In the genomic region with DNA sequence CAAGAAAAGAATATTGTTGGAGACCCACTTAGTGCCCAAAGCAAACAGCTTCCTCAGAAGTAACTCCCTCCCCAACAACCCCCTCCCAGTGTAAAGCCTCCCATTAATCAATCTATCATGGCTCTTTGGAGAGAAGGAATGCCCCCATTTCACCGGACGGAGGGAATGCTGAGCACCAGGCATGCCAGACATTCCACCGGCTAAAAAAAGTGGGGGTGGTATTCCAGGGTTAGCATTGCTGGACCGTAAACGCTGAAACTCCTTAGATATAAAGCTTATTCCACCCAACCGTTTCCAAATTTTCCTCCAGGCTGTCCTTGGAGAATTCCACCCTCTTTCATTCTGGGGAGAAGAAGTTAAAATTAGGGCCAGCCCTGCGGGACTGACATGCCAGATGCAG, we compare ENCODE assay signal across 11 cellular contexts. TPM values are rescaled to one million over a fixed set of nuclear protein-coding genes. Genes with fewer than 3 reads are reported as not detected.
DNase-seq lines count a peak whose midpoint lies in the region; ATAC-seq and TF ChIP-seq lines count a peak whose summit lies in the region.
"Had no signal": no experiment of that assay in that cellular context is flagged by ENCODE, and none has a peak within 500 bp of the region (broad histone marks: within the 10 kb centered on the region; RNA-seq: fewer than 3 reads in every experiment).

No MANE protein-coding gene starts in this region.

- no peak overlapping the region for H3K18ac ChIP-seq in trophoblast cell (ENCODE audit: low read length)

- H3K23ac ChIP-seq in trophoblast cell (ENCODE audit: low read length): no peak overlapping the region

- peaks cover 2% of the 10 kb centered on the region for H3K79me1 ChIP-seq in trophoblast cell (ENCODE audit: low read length)

- H4K8ac ChIP-seq in trophoblast cell (ENCODE audit: low read depth, low read length): no peak overlapping the region

- no peak overlapping the region for H3K4me3 Mint-ChIP-seq in activated CD4-positive, alpha-beta T cell treated with anti-CD3 and anti-CD28 coated beads, Interleukin-2, amount 10 ng/mL, durations not matched to agents 7 days and 5 days

- H3K36me3 Mint-ChIP-seq in activated CD4-positive, alpha-beta T cell treated with anti-CD3 and anti-CD28 coated beads, Interleukin-2, amount 10 ng/mL, durations not matched to agents 7 days and 5 days (ENCODE audit: low read depth): peaks cover under 1% of the 10 kb centered on the region
- H3K36me3 Mint-ChIP-seq: CD4-positive, CD25-positive, alpha-beta regulatory T cell; T-cell had no signal

- no peak overlapping the region for H2BK5ac ChIP-seq in trophoblast cell (ENCODE audit: low read depth, low read length, poor library complexity)

- H2AK5ac ChIP-seq in trophoblast cell (ENCODE audit: low read length): no peak overlapping the region

- peak overlapping the region; percentile 13 to 61 for H3K27ac ChIP-seq in ascending aorta
- H3K27ac ChIP-seq in trophoblast cell (ENCODE audit: low read depth, low read length): no peak overlapping the region

- H3K14ac ChIP-seq in trophoblast cell (ENCODE audit: low read length): no peak overlapping the region

- H4K91ac ChIP-seq in trophoblast cell (ENCODE audit: low read depth, low read length): no peak overlapping the region

- peaks cover under 1% of the 10 kb centered on the region for H3K9me3 Mint-ChIP-seq in activated CD4-positive, alpha-beta T cell treated with anti-CD3 and anti-CD28 coated beads, Interleukin-2, amount 10 ng/mL, durations not matched to agents 7 days and 5 days

- H3K4me1 Mint-ChIP-seq in activated CD4-positive, alpha-beta T cell treated with anti-CD3 and anti-CD28 coated beads, Interleukin-2, amount 10 ng/mL, durations not matched to agents 7 days and 5 days: peaks cover 7% of the 10 kb centered on the region

- POLR2A ChIA-PET in activated CD4-positive, alpha-beta T cell treated with anti-CD3 and anti-CD28 coated beads, Interleukin-2, amount 10 ng/mL, durations not matched to agents 7 days and 5 days (lab: Charles Lee): no interaction called here

- H3K4me2 ChIP-seq in trophoblast cell (ENCODE audit: low read length): peak overlapping the region; percentile 76

- H3K36me3 ChIP-seq in ascending aorta (no peaks in the 10 kb centered on the region), iPS-15b (ENCODE audit: control insufficient read depth, insufficient read depth, low read length) (no peaks in the 10 kb centered on the region), trophoblast cell (ENCODE audit: control insufficient read depth in 1 of 2, insufficient read depth in 2 of 2, low read length in 2 of 2) (no peaks in the 10 kb centered on the region)

- no peak overlapping the region for H2BK12ac ChIP-seq in trophoblast cell (ENCODE audit: low read length)

- H2BK120ac ChIP-seq in trophoblast cell (ENCODE audit: insufficient read depth, low read length, poor library complexity): no peak overlapping the region

- no peak overlapping the region for H2AFZ ChIP-seq in trophoblast cell (ENCODE audit: insufficient read depth, low read length, poor library complexity)

- no peaks in the 10 kb centered on the region for H3K79me2 ChIP-seq in trophoblast cell (ENCODE audit: control insufficient read depth, insufficient read depth, low read length, poor library complexity)

- peak overlapping the region; percentile 60 for H3K4me3 ChIP-seq in AG10803 (ENCODE audit: low read length)
- H3K4me3 ChIP-seq in ascending aorta: peak overlapping the region; percentile 62 to 85
- H3K4me3 ChIP-seq in iPS-15b (ENCODE audit: low read depth, low read length): peak overlapping the region; percentile 81
- peak overlapping the region; percentile 64 for H3K4me3 ChIP-seq in trophoblast cell (ENCODE audit: low read depth, low read length)

- CTCF ChIA-PET in activated CD4-positive, alpha-beta T cell treated with anti-CD3 and anti-CD28 coated beads, Interleukin-2, amount 10 ng/mL, durations not matched to agents 7 days and 5 days (lab: Charles Lee): no interaction called here

- no peak overlapping the region for H4K12ac ChIP-seq in trophoblast cell (ENCODE audit: low read depth, low read length)

- TF ChIP-seq CTCF in AG10803 (conservative IDR thresholded peaks at IDR 0.05; ENCODE audit: low read length) (no peak), ascending aorta (IDR thresholded peaks at IDR 0.05) (no peak)

- no CpG with 5 or more reads among the region's 7 CpGs for WGBS in trophoblast cell (ENCODE audit: extremely low coverage, insufficient coverage, insufficient read length)

- H3K9me3 ChIP-seq in ascending aorta: no peaks in the 10 kb centered on the region
- H3K9me3 ChIP-seq in iPS-15b (ENCODE audit: control insufficient read depth, insufficient read depth, low read length): peaks cover 2% of the 10 kb centered on the region
- peaks cover 2% of the 10 kb centered on the region for H3K9me3 ChIP-seq in trophoblast cell (ENCODE audit: insufficient read depth, low read depth, low read length)

- DNase-seq in AG10803 (ENCODE audit: low read depth) (no peak), ascending aorta (ENCODE audit: low spot score in 2 of 2) (no peak), trophoblast cell (peak in 1 of 2 donors; percentile 40), NCI-H2029 treated with DMSO at 0.1 percent for 48 hours (lab: John Stamatoyannopoulos, UW) (no peak), OCI-M2 (lab: John Stamatoyannopoulos, UW; ENCODE audit: unreplicated experiment) (no peak)
- DNase-seq in activated CD4-positive, alpha-beta T cell treated with anti-CD3 and anti-CD28 coated beads, Interleukin-2, amount 10 ng/mL, durations not matched to agents 7 days and 5 days: no peak
- DNase-seq: CD4-positive, CD25-positive, alpha-beta regulatory T cell; NCI-H226; T-cell had no signal

- H3K9ac ChIP-seq in iPS-15b (ENCODE audit: low read depth, low read length) (no peak overlapping the region), trophoblast cell (ENCODE audit: low read length) (no peak overlapping the region)

- ATAC-seq in GM21825 (IDR thresholded peaks at IDR 0.05; ENCODE audit: unreplicated experiment): no peak

- H3K27me3 Mint-ChIP-seq in activated CD4-positive, alpha-beta T cell treated with anti-CD3 and anti-CD28 coated beads, Interleukin-2, amount 10 ng/mL, durations not matched to agents 7 days and 5 days: peaks cover 42% of the 10 kb centered on the region

- no peak overlapping the region for H3K4ac ChIP-seq in trophoblast cell (ENCODE audit: low read depth, low read length)

- H3K4me1 ChIP-seq in ascending aorta (peaks cover 1 to 15% of the 10 kb centered on the region in 2 donors), iPS-15b (ENCODE audit: control insufficient read depth, insufficient read depth, low read length) (peaks cover 10% of the 10 kb centered on the region), trophoblast cell (ENCODE audit: control insufficient read depth in 1 of 2, insufficient read depth in 2 of 2, low read length in 2 of 2) (peaks cover 9 to 24% of the 10 kb centered on the region in 2 experiments)

- intact Hi-C loops in ascending aorta (cut with DNase I): loop anchor here (5.0 kb wide), 2 partner anchors 69 to 71 kb away; no protein-coding TSS in a partner anchor

- no peak overlapping the region for H3K27ac Mint-ChIP-seq in activated CD4-positive, alpha-beta T cell treated with anti-CD3 and anti-CD28 coated beads, Interleukin-2, amount 10 ng/mL, durations not matched to agents 7 days and 5 days
- H3K27ac Mint-ChIP-seq: CD4-positive, CD25-positive, alpha-beta regulatory T cell; T-cell had no signal

- H3K27me3 ChIP-seq in ascending aorta: no peaks in the 10 kb centered on the region
- peaks cover 8% of the 10 kb centered on the region for H3K27me3 ChIP-seq in iPS-15b (ENCODE audit: control insufficient read depth, insufficient read depth, low read length)
- no peaks in the 10 kb centered on the region for H3K27me3 ChIP-seq in trophoblast cell (ENCODE audit: insufficient read depth, low read length)

RNA-seq across cellular contexts. Expression of a gene that starts 0.4 kb away (rescaled TPM):
- total RNA-seq in ascending aorta: 3.4 TPM
- polyA plus RNA-seq in trophoblast cell (2013): 5.6 and 6.8 TPM in 2 replicates
- not detected for total RNA-seq in activated CD4-positive, alpha-beta T cell treated with anti-CD3 and anti-CD28 coated beads, Interleukin-2, amount 10 ng/mL, durations not matched to agents 7 days and 5 days
- polyA plus RNA-seq: CD4-positive, CD25-positive, alpha-beta regulatory T cell had no signal
